33 cellular contexts compared by ENCODE assay signal in the genomic region with DNA sequence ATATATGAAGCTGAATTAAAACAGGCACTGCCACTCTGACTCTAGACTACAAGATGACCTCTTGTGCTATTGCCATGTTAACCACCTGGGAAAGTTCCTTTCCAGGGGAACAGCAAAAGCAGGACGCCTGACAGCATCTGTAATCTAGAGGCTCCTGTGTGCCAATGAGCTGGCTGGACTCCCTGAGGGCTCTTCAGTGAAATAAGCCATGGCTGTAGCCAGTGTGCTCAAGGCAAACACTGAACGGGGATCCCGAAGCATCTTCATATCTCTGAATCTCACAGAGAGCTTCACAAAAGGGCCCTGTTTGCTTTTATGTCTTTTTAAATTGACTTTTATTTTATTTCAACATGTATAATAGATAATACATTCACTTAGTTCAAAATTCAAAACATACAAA. TPM values are rescaled to one million over a fixed set of nuclear protein-coding genes. Genes with fewer than 3 reads are reported as not detected.
"Had no signal": no experiment of that assay in that cellular context is flagged by ENCODE, and none has a peak within 500 bp of the region (broad histone marks: within the 10 kb centered on the region; RNA-seq: fewer than 3 reads in every experiment).

No MANE protein-coding gene starts in this region.

- H3K27me3 Mint-ChIP-seq: activated CD4-positive, alpha-beta memory T cell treated with anti-CD3 and anti-CD28 coated beads, Interleukin-2, amount 10 ng/mL, durations not matched to agents 7 days and 5 days; activated CD4-positive, alpha-beta T cell treated with anti-CD3 and anti-CD28 coated beads, Interleukin-2, amount 10 ng/mL, durations not matched to agents 7 days and 5 days; activated naive CD4-positive, alpha-beta T cell treated with anti-CD3 and anti-CD28 coated beads, Interleukin-2, amount 10 ng/mL, durations not matched to agents 7 days and 5 days; activated naive CD8-positive, alpha-beta T cell treated with anti-CD3 and anti-CD28 coated beads, Interleukin-2, amount 10 ng/mL, durations not matched to agents 7 days and 5 days; activated T-cell treated with anti-CD3 and anti-CD28 coated beads, Interleukin-2, amount 50 U/mL, for 24 hours; type B pancreatic cell had no signal

- H3K4me3 ChIP-seq: ascending aorta, cardiac muscle cell, colonic mucosa, esophagus squamous epithelium, left ventricle myocardium inferior, mucosa of descending colon, right lobe of liver, thoracic aorta, vagina had no signal

- H3K9me3 Mint-ChIP-seq: activated CD4-positive, alpha-beta memory T cell treated with anti-CD3 and anti-CD28 coated beads, Interleukin-2, amount 10 ng/mL, durations not matched to agents 7 days and 5 days; activated CD4-positive, alpha-beta T cell treated with anti-CD3 and anti-CD28 coated beads, Interleukin-2, amount 10 ng/mL, durations not matched to agents 7 days and 5 days; activated naive CD4-positive, alpha-beta T cell treated with anti-CD3 and anti-CD28 coated beads, Interleukin-2, amount 10 ng/mL, durations not matched to agents 7 days and 5 days; activated naive CD8-positive, alpha-beta T cell treated with anti-CD3 and anti-CD28 coated beads, Interleukin-2, amount 10 ng/mL, durations not matched to agents 7 days and 5 days; activated T-cell treated with anti-CD3 and anti-CD28 coated beads, Interleukin-2, amount 50 U/mL, for 24 hours; brain; nephron; WTC11 had no signal

- H3K27ac Mint-ChIP-seq: activated CD4-positive, alpha-beta memory T cell treated with anti-CD3 and anti-CD28 coated beads, Interleukin-2, amount 10 ng/mL, durations not matched to agents 7 days and 5 days; activated CD4-positive, alpha-beta T cell treated with anti-CD3 and anti-CD28 coated beads, Interleukin-2, amount 10 ng/mL, durations not matched to agents 7 days and 5 days; activated naive CD4-positive, alpha-beta T cell treated with anti-CD3 and anti-CD28 coated beads, Interleukin-2, amount 10 ng/mL, durations not matched to agents 7 days and 5 days; activated naive CD8-positive, alpha-beta T cell treated with anti-CD3 and anti-CD28 coated beads, Interleukin-2, amount 10 ng/mL, durations not matched to agents 7 days and 5 days; activated T-cell treated with anti-CD3 and anti-CD28 coated beads, Interleukin-2, amount 50 U/mL, for 24 hours; brain; nephron; WTC11 had no signal

- ATAC-seq: mucosa of descending colon; right lobe of liver; stimulated activated naive CD8-positive, alpha-beta T cell treated with anti-CD3 and anti-CD28 coated beads, Interleukin-15, Interleukin-2, amounts not matched to agents 100 U/mL and 50 U/mL, for 24 hours; WTC11 had no signal

- H3K36me3 Mint-ChIP-seq: activated naive CD4-positive, alpha-beta T cell treated with anti-CD3 and anti-CD28 coated beads, Interleukin-2, amount 10 ng/mL, durations not matched to agents 7 days and 5 days; activated naive CD8-positive, alpha-beta T cell treated with anti-CD3 and anti-CD28 coated beads, Interleukin-2, amount 10 ng/mL, durations not matched to agents 7 days and 5 days; brain; type B pancreatic cell; WTC11 had no signal

- H3K27me3 ChIP-seq: ascending aorta, cardiac muscle cell, colonic mucosa, esophagus squamous epithelium, vagina had no signal

- H3K4me3 Mint-ChIP-seq: activated CD4-positive, alpha-beta memory T cell treated with anti-CD3 and anti-CD28 coated beads, Interleukin-2, amount 10 ng/mL, durations not matched to agents 7 days and 5 days; activated CD4-positive, alpha-beta T cell treated with anti-CD3 and anti-CD28 coated beads, Interleukin-2, amount 10 ng/mL, durations not matched to agents 7 days and 5 days; activated naive CD4-positive, alpha-beta T cell treated with anti-CD3 and anti-CD28 coated beads, Interleukin-2, amount 10 ng/mL, durations not matched to agents 7 days and 5 days; activated naive CD8-positive, alpha-beta T cell treated with anti-CD3 and anti-CD28 coated beads, Interleukin-2, amount 10 ng/mL, durations not matched to agents 7 days and 5 days; activated T-cell treated with anti-CD3 and anti-CD28 coated beads, Interleukin-2, amount 50 U/mL, for 24 hours; brain; nephron; type B pancreatic cell; WTC11 had no signal

- H3K36me3 ChIP-seq: ascending aorta, cardiac muscle cell, colonic mucosa, esophagus squamous epithelium, left ventricle myocardium inferior, right lobe of liver, thoracic aorta, vagina had no signal

- H3K4me1 ChIP-seq: colonic mucosa had no signal

- DNase-seq: activated CD4-positive, alpha-beta memory T cell treated with anti-CD3 and anti-CD28 coated beads, Interleukin-2, amount 10 ng/mL, durations not matched to agents 7 days and 5 days; activated CD4-positive, alpha-beta T cell treated with anti-CD3 and anti-CD28 coated beads for 1 hour; activated CD4-positive, alpha-beta T cell treated with anti-CD3 and anti-CD28 coated beads, Interleukin-2, amount 10 ng/mL, durations not matched to agents 7 days and 5 days; activated CD8-positive, alpha-beta memory T cell treated with anti-CD3 and anti-CD28 coated beads, Interleukin-2, amount 50 U/mL, for 48 hours; activated gamma-delta T cell; activated naive CD4-positive, alpha-beta T cell treated with anti-CD3 and anti-CD28 coated beads, Interleukin-2, amount 10 ng/mL, durations not matched to agents 7 days and 5 days; activated naive CD8-positive, alpha-beta T cell treated with anti-CD3 and anti-CD28 coated beads, Interleukin-2, amount 10 ng/mL, durations not matched to agents 7 days and 5 days; activated T-cell treated with anti-CD3 and anti-CD28 coated beads, Interleukin-2, amount 50 U/mL, for 24 hours; cerebellar nuclear complex; colonic mucosa; effector CD8-positive, alpha-beta T cell; esophagus squamous epithelium; foreskin melanocyte; left ventricle myocardium inferior; mucosa of descending colon; right lobe of liver; stimulated activated CD4-positive, alpha-beta T cell treated with anti-CD3 and anti-CD28 coated beads, Interleukin-2, amount 100 ng/mL, for 48 hours; stimulated activated naive CD8-positive, alpha-beta T cell treated with anti-CD3 and anti-CD28 coated beads, Interleukin-15, Interleukin-2, amounts not matched to agents 100 U/mL and 50 U/mL, for 24 hours had no signal

- H3K9me3 ChIP-seq: ascending aorta, colonic mucosa, esophagus squamous epithelium, left ventricle myocardium inferior, mucosa of descending colon, right lobe of liver, thoracic aorta, vagina had no signal

- H3K27ac ChIP-seq: ascending aorta, cardiac muscle cell, colonic mucosa, epithelial cell of prostate, esophagus squamous epithelium, left ventricle myocardium inferior, right lobe of liver, thoracic aorta, vagina had no signal

RNA-seq across cellular contexts. Expression of a gene that starts 57.2 kb away (rescaled TPM):
- total RNA-seq: activated naive CD8-positive, alpha-beta T cell treated with anti-CD3 and anti-CD28 coated beads, Interleukin-2, amount 10 ng/mL, durations not matched to agents 7 days and 5 days; ascending aorta; cardiac muscle cell; dermis microvascular lymphatic vessel endothelial cell; esophagus squamous epithelium; left ventricle myocardium inferior; lung microvascular endothelial cell; mesenteric fat pad; mucosa of descending colon; myocyte; osteoblast; posterior vena cava; right lobe of liver; thoracic aorta; vagina; WTC11 had no signal
- polyA plus RNA-seq: cardiac muscle cell had no signal
